Comparison of ENCODE assay signal across 1 cellular context in the genomic region with DNA sequence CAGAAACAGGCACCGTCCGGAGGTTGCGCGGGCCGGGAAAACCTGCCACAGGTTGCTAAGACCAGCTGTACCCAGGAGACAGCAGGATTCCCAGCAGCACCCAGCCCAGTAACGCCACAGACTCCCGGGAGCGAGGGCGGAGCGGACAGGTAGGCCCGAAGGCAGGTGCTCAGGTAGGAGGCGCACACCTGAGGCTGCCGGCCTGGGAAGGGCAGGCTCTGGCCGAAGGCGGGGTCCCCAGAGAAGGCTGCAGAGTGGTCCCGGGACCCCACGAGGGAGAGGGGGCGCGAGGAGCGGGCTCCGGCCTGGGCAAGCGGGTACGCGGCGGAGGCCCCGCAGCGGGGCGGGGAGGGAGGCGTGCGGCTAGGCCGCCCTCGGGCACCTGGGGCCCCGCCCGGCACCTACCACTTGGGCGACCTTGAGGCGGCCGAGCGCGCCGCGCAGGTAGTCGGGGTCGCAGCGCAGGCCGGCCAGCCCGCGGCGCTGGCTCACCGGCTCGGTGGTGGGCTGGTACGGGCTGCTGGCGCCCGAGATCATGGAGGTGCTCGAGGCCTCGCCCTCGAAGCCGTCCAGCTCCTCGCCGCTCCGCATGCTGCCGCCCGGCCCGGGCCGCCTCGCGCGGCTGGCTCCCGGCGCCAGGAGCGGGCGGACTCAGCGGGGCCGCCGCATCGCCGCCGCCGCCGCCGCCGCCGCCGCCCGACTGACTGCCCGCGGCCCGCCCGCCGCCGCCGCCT.
A peak's percentile ranks its signal among the peaks of the same experiment; 100 is the strongest.
TF ChIP-seq lines count a peak whose summit lies in the region.

No MANE protein-coding gene starts in this region.

TF ChIP-seq in HepG2, 621 proteins besides CTCF, POLR2A, EP300 and RAD21 (continued from another document and continues in another):
- TF ChIP-seq, protein P1, sequence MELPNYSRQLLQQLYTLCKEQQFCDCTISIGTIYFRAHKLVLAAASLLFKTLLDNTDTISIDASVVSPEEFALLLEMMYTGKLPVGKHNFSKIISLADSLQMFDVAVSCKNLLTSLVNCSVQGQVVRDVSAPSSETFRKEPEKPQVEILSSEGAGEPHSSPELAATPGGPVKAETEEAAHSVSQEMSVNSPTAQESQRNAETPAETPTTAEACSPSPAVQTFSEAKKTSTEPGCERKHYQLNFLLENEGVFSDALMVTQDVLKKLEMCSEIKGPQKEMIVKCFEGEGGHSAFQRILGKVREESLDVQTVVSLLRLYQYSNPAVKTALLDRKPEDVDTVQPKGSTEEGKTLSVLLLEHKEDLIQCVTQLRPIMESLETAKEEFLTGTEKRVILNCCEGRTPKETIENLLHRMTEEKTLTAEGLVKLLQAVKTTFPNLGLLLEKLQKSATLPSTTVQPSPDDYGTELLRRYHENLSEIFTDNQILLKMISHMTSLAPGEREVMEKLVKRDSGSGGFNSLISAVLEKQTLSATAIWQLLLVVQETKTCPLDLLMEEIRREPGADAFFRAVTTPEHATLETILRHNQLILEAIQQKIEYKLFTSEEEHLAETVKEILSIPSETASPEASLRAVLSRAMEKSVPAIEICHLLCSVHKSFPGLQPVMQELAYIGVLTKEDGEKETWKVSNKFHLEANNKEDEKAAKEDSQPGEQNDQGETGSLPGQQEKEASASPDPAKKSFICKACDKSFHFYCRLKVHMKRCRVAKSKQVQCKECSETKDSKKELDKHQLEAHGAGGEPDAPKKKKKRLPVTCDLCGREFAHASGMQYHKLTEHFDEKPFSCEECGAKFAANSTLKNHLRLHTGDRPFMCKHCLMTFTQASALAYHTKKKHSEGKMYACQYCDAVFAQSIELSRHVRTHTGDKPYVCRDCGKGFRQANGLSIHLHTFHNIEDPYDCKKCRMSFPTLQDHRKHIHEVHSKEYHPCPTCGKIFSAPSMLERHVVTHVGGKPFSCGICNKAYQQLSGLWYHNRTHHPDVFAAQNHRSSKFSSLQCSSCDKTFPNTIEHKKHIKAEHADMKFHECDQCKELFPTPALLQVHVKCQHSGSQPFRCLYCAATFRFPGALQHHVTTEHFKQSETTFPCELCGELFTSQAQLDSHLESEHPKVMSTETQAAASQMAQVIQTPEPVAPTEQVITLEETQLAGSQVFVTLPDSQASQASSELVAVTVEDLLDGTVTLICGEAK (IDR thresholded peaks at IDR 0.05) = no peak
- TF ChIP-seq, protein P1 (CRISPR knock-in tag; IDR thresholded peaks at IDR 0.05) = peak; percentile 65; the same call in 1 of the 2 replicates
- no peak for TF ChIP-seq SOX5 (CRISPR knock-in tag; IDR thresholded peaks at IDR 0.05; ENCODE audit: borderline replicate concordance)
- TF ChIP-seq ZBTB7A (CRISPR knock-in tag; IDR thresholded peaks at IDR 0.05) = peak; percentile 70; the same call in 1 of the 2 replicates
- TF ChIP-seq MYC (CRISPR knock-in tag; IDR thresholded peaks at IDR 0.05; ENCODE audit: borderline replicate concordance) = 0 out of 2 replicates have a peak, but pooled peaks have one; percentile 4
- TF ChIP-seq ZNF766 (CRISPR knock-in tag; IDR thresholded peaks at IDR 0.05; ENCODE audit: borderline replicate concordance) = 0 out of 2 replicates have a peak, but pooled peaks have one; percentile 25
- TF ChIP-seq ZNF878 (CRISPR knock-in tag; IDR thresholded peaks at IDR 0.05) = no peak
- TF ChIP-seq, protein P2, sequence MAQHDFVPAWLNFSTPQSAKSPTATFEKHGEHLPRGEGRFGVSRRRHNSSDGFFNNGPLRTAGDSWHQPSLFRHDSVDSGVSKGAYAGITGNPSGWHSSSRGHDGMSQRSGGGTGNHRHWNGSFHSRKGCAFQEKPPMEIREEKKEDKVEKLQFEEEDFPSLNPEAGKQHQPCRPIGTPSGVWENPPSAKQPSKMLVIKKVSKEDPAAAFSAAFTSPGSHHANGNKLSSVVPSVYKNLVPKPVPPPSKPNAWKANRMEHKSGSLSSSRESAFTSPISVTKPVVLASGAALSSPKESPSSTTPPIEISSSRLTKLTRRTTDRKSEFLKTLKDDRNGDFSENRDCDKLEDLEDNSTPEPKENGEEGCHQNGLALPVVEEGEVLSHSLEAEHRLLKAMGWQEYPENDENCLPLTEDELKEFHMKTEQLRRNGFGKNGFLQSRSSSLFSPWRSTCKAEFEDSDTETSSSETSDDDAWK (CRISPR knock-in tag; IDR thresholded peaks at IDR 0.05) = no peak
- TF ChIP-seq DMAP1 (CRISPR knock-in tag; IDR thresholded peaks at IDR 0.05) = 0 out of 2 replicates have a peak, but pooled peaks have one; percentile 26
- TF ChIP-seq, protein P3, sequence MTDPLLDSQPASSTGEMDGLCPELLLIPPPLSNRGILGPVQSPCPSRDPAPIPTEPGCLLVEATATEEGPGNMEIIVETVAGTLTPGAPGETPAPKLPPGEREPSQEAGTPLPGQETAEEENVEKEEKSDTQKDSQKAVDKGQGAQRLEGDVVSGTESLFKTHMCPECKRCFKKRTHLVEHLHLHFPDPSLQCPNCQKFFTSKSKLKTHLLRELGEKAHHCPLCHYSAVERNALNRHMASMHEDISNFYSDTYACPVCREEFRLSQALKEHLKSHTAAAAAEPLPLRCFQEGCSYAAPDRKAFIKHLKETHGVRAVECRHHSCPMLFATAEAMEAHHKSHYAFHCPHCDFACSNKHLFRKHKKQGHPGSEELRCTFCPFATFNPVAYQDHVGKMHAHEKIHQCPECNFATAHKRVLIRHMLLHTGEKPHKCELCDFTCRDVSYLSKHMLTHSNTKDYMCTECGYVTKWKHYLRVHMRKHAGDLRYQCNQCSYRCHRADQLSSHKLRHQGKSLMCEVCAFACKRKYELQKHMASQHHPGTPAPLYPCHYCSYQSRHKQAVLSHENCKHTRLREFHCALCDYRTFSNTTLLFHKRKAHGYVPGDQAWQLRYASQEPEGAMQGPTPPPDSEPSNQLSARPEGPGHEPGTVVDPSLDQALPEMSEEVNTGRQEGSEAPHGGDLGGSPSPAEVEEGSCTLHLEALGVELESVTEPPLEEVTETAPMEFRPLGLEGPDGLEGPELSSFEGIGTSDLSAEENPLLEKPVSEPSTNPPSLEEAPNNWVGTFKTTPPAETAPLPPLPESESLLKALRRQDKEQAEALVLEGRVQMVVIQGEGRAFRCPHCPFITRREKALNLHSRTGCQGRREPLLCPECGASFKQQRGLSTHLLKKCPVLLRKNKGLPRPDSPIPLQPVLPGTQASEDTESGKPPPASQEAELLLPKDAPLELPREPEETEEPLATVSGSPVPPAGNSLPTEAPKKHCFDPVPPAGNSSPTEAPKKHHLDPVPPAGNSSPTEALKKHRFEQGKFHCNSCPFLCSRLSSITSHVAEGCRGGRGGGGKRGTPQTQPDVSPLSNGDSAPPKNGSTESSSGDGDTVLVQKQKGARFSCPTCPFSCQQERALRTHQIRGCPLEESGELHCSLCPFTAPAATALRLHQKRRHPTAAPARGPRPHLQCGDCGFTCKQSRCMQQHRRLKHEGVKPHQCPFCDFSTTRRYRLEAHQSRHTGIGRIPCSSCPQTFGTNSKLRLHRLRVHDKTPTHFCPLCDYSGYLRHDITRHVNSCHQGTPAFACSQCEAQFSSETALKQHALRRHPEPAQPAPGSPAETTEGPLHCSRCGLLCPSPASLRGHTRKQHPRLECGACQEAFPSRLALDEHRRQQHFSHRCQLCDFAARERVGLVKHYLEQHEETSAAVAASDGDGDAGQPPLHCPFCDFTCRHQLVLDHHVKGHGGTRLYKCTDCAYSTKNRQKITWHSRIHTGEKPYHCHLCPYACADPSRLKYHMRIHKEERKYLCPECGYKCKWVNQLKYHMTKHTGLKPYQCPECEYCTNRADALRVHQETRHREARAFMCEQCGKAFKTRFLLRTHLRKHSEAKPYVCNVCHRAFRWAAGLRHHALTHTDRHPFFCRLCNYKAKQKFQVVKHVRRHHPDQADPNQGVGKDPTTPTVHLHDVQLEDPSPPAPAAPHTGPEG (CRISPR knock-in tag; IDR thresholded peaks at IDR 0.05) = peak; percentile 78; the same call in 1 of the 2 replicates
- peak; percentile 54; the same call in 1 of the 2 replicates for TF ChIP-seq ZNF441 (CRISPR knock-in tag; IDR thresholded peaks at IDR 0.05; ENCODE audit: borderline replicate concordance)
- no peak for TF ChIP-seq CREB1 (IDR thresholded peaks at IDR 0.05)
- TF ChIP-seq CREB1 (CRISPR knock-in tag; IDR thresholded peaks at IDR 0.05) = no peak
- TF ChIP-seq, protein P4, sequence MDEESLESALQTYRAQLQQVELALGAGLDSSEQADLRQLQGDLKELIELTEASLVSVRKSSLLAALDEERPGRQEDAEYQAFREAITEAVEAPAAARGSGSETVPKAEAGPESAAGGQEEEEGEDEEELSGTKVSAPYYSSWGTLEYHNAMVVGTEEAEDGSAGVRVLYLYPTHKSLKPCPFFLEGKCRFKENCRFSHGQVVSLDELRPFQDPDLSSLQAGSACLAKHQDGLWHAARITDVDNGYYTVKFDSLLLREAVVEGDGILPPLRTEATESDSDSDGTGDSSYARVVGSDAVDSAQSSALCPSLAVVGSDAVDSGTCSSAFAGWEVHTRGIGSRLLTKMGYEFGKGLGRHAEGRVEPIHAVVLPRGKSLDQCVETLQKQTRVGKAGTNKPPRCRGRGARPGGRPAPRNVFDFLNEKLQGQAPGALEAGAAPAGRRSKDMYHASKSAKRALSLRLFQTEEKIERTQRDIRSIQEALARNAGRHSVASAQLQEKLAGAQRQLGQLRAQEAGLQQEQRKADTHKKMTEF (CRISPR knock-in tag; IDR thresholded peaks at IDR 0.05) = no peak; the same call in 1 of the 2 replicates
- TF ChIP-seq ZNF737 (CRISPR knock-in tag; IDR thresholded peaks at IDR 0.05; ENCODE audit: borderline replicate concordance) = 0 out of 2 replicates have a peak, but pooled peaks have one; percentile 7
- TF ChIP-seq GTF3A (CRISPR knock-in tag; conservative IDR thresholded peaks at IDR 0.05) = 0 out of 2 replicates have a peak, but pooled peaks have one; percentile 70
- no peak for TF ChIP-seq SNAPC2 (CRISPR knock-in tag; IDR thresholded peaks at IDR 0.05)
- TF ChIP-seq, protein P5, sequence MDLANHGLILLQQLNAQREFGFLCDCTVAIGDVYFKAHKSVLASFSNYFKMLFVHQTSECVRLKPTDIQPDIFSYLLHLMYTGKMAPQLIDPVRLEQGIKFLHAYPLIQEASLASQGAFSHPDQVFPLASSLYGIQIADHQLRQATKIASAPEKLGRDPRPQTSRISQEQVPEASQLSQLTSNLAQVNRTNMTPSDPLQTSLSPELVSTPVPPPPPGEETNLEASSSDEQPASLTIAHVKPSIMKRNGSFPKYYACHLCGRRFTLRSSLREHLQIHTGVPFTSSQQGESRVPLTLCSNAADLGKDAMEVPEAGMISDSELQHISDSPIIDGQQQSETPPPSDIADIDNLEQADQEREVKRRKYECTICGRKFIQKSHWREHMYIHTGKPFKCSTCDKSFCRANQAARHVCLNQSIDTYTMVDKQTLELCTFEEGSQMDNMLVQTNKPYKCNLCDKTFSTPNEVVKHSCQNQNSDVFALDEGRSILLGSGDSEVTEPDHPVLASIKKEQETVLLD (CRISPR knock-in tag; IDR thresholded peaks at IDR 0.05; ENCODE audit: low read depth) = 0 out of 2 replicates have a peak, but pooled peaks have one; percentile 31
- peak; percentile 57; the same call in 1 of the 2 replicates for TF ChIP-seq ZNF430 (CRISPR knock-in tag; IDR thresholded peaks at IDR 0.05)
- TF ChIP-seq, protein P6, sequence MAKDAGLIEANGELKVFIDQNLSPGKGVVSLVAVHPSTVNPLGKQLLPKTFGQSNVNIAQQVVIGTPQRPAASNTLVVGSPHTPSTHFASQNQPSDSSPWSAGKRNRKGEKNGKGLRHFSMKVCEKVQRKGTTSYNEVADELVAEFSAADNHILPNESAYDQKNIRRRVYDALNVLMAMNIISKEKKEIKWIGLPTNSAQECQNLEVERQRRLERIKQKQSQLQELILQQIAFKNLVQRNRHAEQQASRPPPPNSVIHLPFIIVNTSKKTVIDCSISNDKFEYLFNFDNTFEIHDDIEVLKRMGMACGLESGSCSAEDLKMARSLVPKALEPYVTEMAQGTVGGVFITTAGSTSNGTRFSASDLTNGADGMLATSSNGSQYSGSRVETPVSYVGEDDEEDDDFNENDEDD (CRISPR knock-in tag; IDR thresholded peaks at IDR 0.05; ENCODE audit: borderline replicate concordance) = peak; percentile 66; the same call in 1 of the 2 replicates
- no peak for TF ChIP-seq ZNF264 (CRISPR knock-in tag; IDR thresholded peaks at IDR 0.05)
- TF ChIP-seq ZNF225 (CRISPR knock-in tag; IDR thresholded peaks at IDR 0.05) = peak; percentile 74; the same call in 1 of the 2 replicates
- TF ChIP-seq, protein P7, sequence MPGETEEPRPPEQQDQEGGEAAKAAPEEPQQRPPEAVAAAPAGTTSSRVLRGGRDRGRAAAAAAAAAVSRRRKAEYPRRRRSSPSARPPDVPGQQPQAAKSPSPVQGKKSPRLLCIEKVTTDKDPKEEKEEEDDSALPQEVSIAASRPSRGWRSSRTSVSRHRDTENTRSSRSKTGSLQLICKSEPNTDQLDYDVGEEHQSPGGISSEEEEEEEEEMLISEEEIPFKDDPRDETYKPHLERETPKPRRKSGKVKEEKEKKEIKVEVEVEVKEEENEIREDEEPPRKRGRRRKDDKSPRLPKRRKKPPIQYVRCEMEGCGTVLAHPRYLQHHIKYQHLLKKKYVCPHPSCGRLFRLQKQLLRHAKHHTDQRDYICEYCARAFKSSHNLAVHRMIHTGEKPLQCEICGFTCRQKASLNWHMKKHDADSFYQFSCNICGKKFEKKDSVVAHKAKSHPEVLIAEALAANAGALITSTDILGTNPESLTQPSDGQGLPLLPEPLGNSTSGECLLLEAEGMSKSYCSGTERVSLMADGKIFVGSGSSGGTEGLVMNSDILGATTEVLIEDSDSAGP (CRISPR knock-in tag; IDR thresholded peaks at IDR 0.05; ENCODE audit: borderline replicate concordance) = peak; percentile 53; the same call in 1 of the 2 replicates
- TF ChIP-seq AGO2 (optimal IDR thresholded peaks at IDR 0.05; ENCODE audit: low read depth, low read length) = no peak
